In genomic region chr1:176878750-176879536, GRCh38 we compare ENCODE assay signal across 1 cellular context.
TF ChIP-seq lines count a peak whose summit lies in the region.

No MANE protein-coding gene starts in this region.

TF ChIP-seq in H1, 55 proteins besides CTCF, POLR2A, EP300 and RAD21 (continued from another document):
- no peak for TF ChIP-seq CTBP2 (IDR thresholded peaks at IDR 0.05; ENCODE audit: borderline replicate concordance, insufficient read depth, insufficient read length, low read length)
- TF ChIP-seq CREB1 (IDR thresholded peaks at IDR 0.05): no peak
- TF ChIP-seq BRCA1 (IDR thresholded peaks at IDR 0.05; ENCODE audit: low read depth, low read length): no peak
